13 cellular contexts compared by ENCODE assay signal in genomic region chr6:47420394-47421371, GRCh38. TPM values are rescaled to one million over a fixed set of nuclear protein-coding genes. Genes with fewer than 3 reads are reported as not detected.
DNase-seq lines count a peak whose midpoint lies in the region; ATAC-seq and TF ChIP-seq lines count a peak whose summit lies in the region.
"Had no signal": no experiment of that assay in that cellular context is flagged by ENCODE, and none has a peak within 500 bp of the region (broad histone marks: within the 10 kb centered on the region; RNA-seq: fewer than 3 reads in every experiment).

No MANE protein-coding gene starts in this region.

- no peaks in the 10 kb centered on the region; the same call in 1 of the 2 replicates for H3K9me2 ChIP-seq in GM23338 (ENCODE audit: insufficient read depth)

- no peak overlapping the region for H3K9ac ChIP-seq in duodenal mucosa (ENCODE audit: low read depth in 1 of 2, low read length in 2 of 2)

- no peak overlapping the region for H3K4me3 Mint-ChIP-seq in GM23338
- H3K4me3 Mint-ChIP-seq: activated naive CD8-positive, alpha-beta T cell had no signal

- no peaks in the 10 kb centered on the region for H3K4me1 ChIP-seq in GM23338 (ENCODE audit: insufficient read depth)
- peaks cover 0 to 18% of the 10 kb centered on the region in 2 donors for H3K4me1 ChIP-seq in duodenal mucosa (ENCODE audit: control insufficient read depth in 1 of 2, insufficient read depth in 2 of 2, low read length in 2 of 2)
- no peaks in the 10 kb centered on the region for H3K4me1 ChIP-seq in muscle layer of duodenum (ENCODE audit: control insufficient read depth in 1 of 2, insufficient read depth in 2 of 2, low read length in 2 of 2)
- H3K4me1 ChIP-seq: HAP-1 had no signal

- H3K79me2 ChIP-seq in GM23338 (replicated peaks; ENCODE audit: insufficient read depth) = no peaks in the 10 kb centered on the region

- H3K9me3 ChIP-seq in duodenal mucosa (ENCODE audit: control insufficient read depth in 1 of 2, low read length in 2 of 2) = no peaks in the 10 kb centered on the region
- H3K9me3 ChIP-seq in muscle layer of duodenum (ENCODE audit: control insufficient read depth in 1 of 2, low read length in 2 of 2) = no peaks in the 10 kb centered on the region
- H3K9me3 ChIP-seq: HAP-1, thoracic aorta had no signal

- ATAC-seq in GM23338 = no peak
- ATAC-seq in GM21515 (IDR thresholded peaks at IDR 0.05; ENCODE audit: unreplicated experiment) = no peak

- peaks cover under 1% of the 10 kb centered on the region; the same call in 1 of the 3 replicates for H3K9me3 Mint-ChIP-seq in GM23338

- H3K36me3 ChIP-seq in GM23338 (ENCODE audit: insufficient read depth) (no peaks in the 10 kb centered on the region), duodenal mucosa (ENCODE audit: control insufficient read depth in 1 of 2, insufficient read depth in 2 of 2, low read length in 2 of 2) (no peaks in the 10 kb centered on the region), muscle layer of duodenum (ENCODE audit: control insufficient read depth in 1 of 2, insufficient read depth in 2 of 2, low read length in 2 of 2) (no peaks in the 10 kb centered on the region)
- H3K36me3 ChIP-seq: HAP-1, thoracic aorta had no signal

- peaks cover 2% of the 10 kb centered on the region for H3K27me3 Mint-ChIP-seq in GM23338 (ENCODE audit: insufficient read depth, low read depth, poor library complexity)
- H3K27me3 Mint-ChIP-seq: activated naive CD8-positive, alpha-beta T cell had no signal

- no peak overlapping the region for H3K27ac Mint-ChIP-seq in GM23338
- H3K27ac Mint-ChIP-seq: activated naive CD8-positive, alpha-beta T cell had no signal

- H3K27me3 ChIP-seq in GM23338 (ENCODE audit: insufficient read depth) (no peaks in the 10 kb centered on the region), duodenal mucosa (ENCODE audit: control insufficient read depth in 1 of 2, insufficient read depth in 2 of 2, low read length in 2 of 2) (no peaks in the 10 kb centered on the region), muscle layer of duodenum (ENCODE audit: low read depth, low read length) (no peaks in the 10 kb centered on the region)

- peaks cover 3% of the 10 kb centered on the region; the same call in 1 of the 3 replicates for H3K4me1 Mint-ChIP-seq in GM23338

- H2AFZ ChIP-seq in GM23338 = peak overlapping the region; percentile 29; the same call in 1 of the 2 replicates

- H3F3A ChIP-seq in GM23338 (replicated peaks; ENCODE audit: low read depth) = no peaks in the 10 kb centered on the region

- H3K4me3 ChIP-seq in GM23338 = no peak overlapping the region
- H3K4me3 ChIP-seq in duodenal mucosa (ENCODE audit: low read depth in 1 of 2, low read length in 2 of 2) = peak overlapping the region; percentile 40 to 41
- peak overlapping the region in 1 of 2 donors; percentile 42 for H3K4me3 ChIP-seq in muscle layer of duodenum (ENCODE audit: low read depth in 1 of 2, low read length in 2 of 2)
- H3K4me3 ChIP-seq: HAP-1, thoracic aorta had no signal

- TF ChIP-seq CTCF in GM23338 (conservative IDR thresholded peaks at IDR 0.05; ENCODE audit: low read depth in 2 of 2) = no peak

- no peak overlapping the region for H3K4me2 ChIP-seq in GM23338

- H3K27ac ChIP-seq in GM23338 (ENCODE audit: low read depth) (no peak overlapping the region), duodenal mucosa (ENCODE audit: low read depth, low read length) (no peak overlapping the region), muscle layer of duodenum (ENCODE audit: low read length) (peak overlapping the region; percentile 21)
- H3K27ac ChIP-seq: thoracic aorta had no signal

- H4K20me1 ChIP-seq in GM23338 (replicated peaks; ENCODE audit: insufficient read depth) = no peaks in the 10 kb centered on the region

- peaks cover 2% of the 10 kb centered on the region; the same call in 1 of the 3 replicates for H3K36me3 Mint-ChIP-seq in GM23338 (ENCODE audit: low read depth)
- H3K36me3 Mint-ChIP-seq: activated naive CD8-positive, alpha-beta T cell had no signal

- DNase-seq in GM23338 (ENCODE audit: low spot score) (no peak), OCI-M2 (lab: John Stamatoyannopoulos, UW; ENCODE audit: unreplicated experiment) (peak; percentile 94), NCI-H2081 treated with DMSO at 0.1 percent for 48 hours (lab: John Stamatoyannopoulos, UW) (no peak), superior temporal gyrus (ENCODE audit: extremely low spot score) (no peak)
- DNase-seq: activated CD8-positive, alpha-beta memory T cell treated with anti-CD3 and anti-CD28 coated beads for 24 hours; effector CD8-positive, alpha-beta T cell; NCI-H187 treated with DMSO at 0.1 percent for 48 hours had no signal

TF ChIP-seq in GM23338, 12 proteins besides CTCF, POLR2A, EP300 and RAD21 (continues in another document):
- TF ChIP-seq JUNB (IDR thresholded peaks at IDR 0.05; ENCODE audit: unreplicated experiment) (no peak), ZNF462 (CRISPR knock-in tag; IDR thresholded peaks at IDR 0.05) (no peak), STAT1 (IDR thresholded peaks at IDR 0.05; ENCODE audit: unreplicated experiment) (no peak), ZNF331 (CRISPR knock-in tag; IDR thresholded peaks at IDR 0.05; ENCODE audit: low read depth) (no peak), ETS1 (IDR thresholded peaks at IDR 0.05) (no peak)

RNA-seq across cellular contexts. Expression of gene CD2AP, which starts 56.9 kb away (rescaled TPM):
- total RNA-seq in GM23338 (2014; rRNA removed; shearing (Covaris generic)) = 81.7 and 93.2 TPM in 2 replicates
- polyA plus RNA-seq in GM23338 (2016; fragmentation: Nextera tagmentation; extraction: Ambion mirVana) = 29.9 and 38.0 TPM in 2 replicates
